ENCODE assay signal across 26 cellular contexts in the genomic region with DNA sequence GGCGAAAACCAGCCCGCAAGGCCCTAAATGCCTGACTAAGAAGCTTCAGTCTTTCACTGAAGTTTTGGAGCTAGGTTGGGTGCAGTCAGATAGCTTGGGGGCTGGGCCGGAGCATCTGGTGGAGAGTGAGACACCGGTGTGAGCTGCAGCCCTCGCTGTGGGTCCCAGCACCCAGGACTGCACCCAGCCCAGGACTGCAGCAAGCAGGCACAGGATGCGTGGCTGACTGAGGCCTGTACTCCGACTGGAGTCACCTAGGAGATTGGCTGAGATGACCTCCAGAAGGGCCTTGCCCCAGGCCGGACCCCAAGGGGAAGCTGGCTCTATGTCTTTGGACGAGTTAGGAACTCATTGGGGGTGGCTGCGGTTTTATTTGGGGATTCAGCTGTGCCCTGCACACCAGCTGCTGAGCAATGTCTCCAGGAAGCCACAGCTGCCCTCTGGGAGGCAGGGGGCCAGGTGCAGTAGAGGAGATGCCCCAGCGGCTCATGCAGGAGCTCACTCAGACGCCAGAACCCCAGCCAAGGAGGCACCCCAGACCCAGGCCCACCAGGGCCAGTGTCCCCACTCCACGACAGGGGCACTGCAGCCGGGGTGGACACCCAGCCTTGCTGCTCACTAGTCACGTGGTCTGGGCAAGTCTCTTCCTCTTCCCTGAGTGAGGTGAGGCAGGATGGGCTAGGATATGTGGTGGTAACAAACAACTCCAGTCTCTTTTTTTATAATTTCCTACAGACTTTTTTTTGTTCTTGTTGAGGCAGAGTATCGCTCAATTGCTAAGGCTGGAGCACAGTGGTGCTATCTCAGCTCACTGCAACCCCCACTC. TPM values are rescaled to one million over a fixed set of nuclear protein-coding genes. Genes with fewer than 3 reads are reported as not detected.
DNase-seq lines count a peak whose midpoint lies in the region; ATAC-seq and TF ChIP-seq lines count a peak whose summit lies in the region.
"Had no signal": no experiment of that assay in that cellular context is flagged by ENCODE, and none has a peak within 500 bp of the region (broad histone marks: within the 10 kb centered on the region; RNA-seq: fewer than 3 reads in every experiment).

No MANE protein-coding gene starts in this region.

- DNase-seq in HL-60 (ENCODE audit: low read depth in 1 of 2, low spot score in 1 of 2) (peak; percentile 28 to 41), RPMI8226 (peak; percentile 78), memory B cell (ENCODE audit: low spot score in 2 of 2) (no peak), SW480 (ENCODE audit: low spot score) (no peak), GF-D8 (lab: John Stamatoyannopoulos, UW) (no peak), G401 (ENCODE audit: low spot score) (no peak)
- DNase-seq: activated CD4-positive, alpha-beta T cell treated with anti-CD3 and anti-CD28 coated beads, Interleukin-2, amount 50 U/mL, for 1 hour; activated CD8-positive, alpha-beta memory T cell treated with anti-CD3 and anti-CD28 coated beads, Interleukin-2, amount 50 U/mL, for 48 hours; activated effector memory CD4-positive, alpha-beta T cell treated with Interleukin-2 at 50 U/mL for 16 hours; BE2C; body of pancreas; glutamatergic neuron; GM23248; NCI-H1105 treated with DMSO at 0.1 percent for 48 hours; NCI-H2107; NCI-H510A; stimulated activated CD4-positive, alpha-beta T cell treated with anti-CD3 and anti-CD28 coated beads, Interleukin-2, amount 100 ng/mL, for 24 hours; stimulated activated naive CD4-positive, alpha-beta T cell treated with Interleukin-2 at 50 U/mL for 16 hours had no signal

- peaks cover 14% of the 10 kb centered on the region for H3K4me1 Mint-ChIP-seq in memory B cell
- H3K4me1 Mint-ChIP-seq: mesothelial cell of epicardium had no signal

- H3K27ac Mint-ChIP-seq in memory B cell = no peak overlapping the region
- H3K27ac Mint-ChIP-seq: mesothelial cell of epicardium had no signal

- H3K27ac ChIP-seq in HL-60 (replicated peaks) = no peak overlapping the region
- H3K27ac ChIP-seq: body of pancreas, GM23248, KMS-11, prostate gland, skin epidermis, tibial nerve, VCaP had no signal

- no peak overlapping the region for H3K4me3 ChIP-seq in HL-60 (replicated peaks; ENCODE audit: insufficient read depth, low read length)
- H3K4me3 ChIP-seq: body of pancreas, GM23248, prostate gland, skin epidermis, tibial nerve had no signal

- no peaks in the 10 kb centered on the region for H3K9me3 Mint-ChIP-seq in memory B cell
- H3K9me3 Mint-ChIP-seq: mesothelial cell of epicardium had no signal

- no peak for TF ChIP-seq CTCF in HL-60 (IDR thresholded peaks at IDR 0.05; ENCODE audit: insufficient read depth, low read length)

- no peaks in the 10 kb centered on the region for H3K27me3 Mint-ChIP-seq in memory B cell

- in situ Hi-C loops in G401 (cut with HindIII; ENCODE audit: low sequenced_read_pairs) = no loop called here

- ATAC-seq in memory B cell (ENCODE audit: low read depth) (peak; percentile 54), HG02938 (IDR thresholded peaks at IDR 0.05; ENCODE audit: unreplicated experiment) (no peak)
- ATAC-seq: body of pancreas, Right ventricle myocardium inferior had no signal

- no peaks in the 10 kb centered on the region for H3K27me3 ChIP-seq in HL-60 (ENCODE audit: insufficient read depth, poor library complexity, severe bottlenecking)
- H3K27me3 ChIP-seq: BE2C, body of pancreas, tibial nerve had no signal

- no peaks in the 10 kb centered on the region for H3K36me3 Mint-ChIP-seq in memory B cell
- H3K36me3 Mint-ChIP-seq: mesothelial cell of epicardium had no signal

- no peak overlapping the region for H3K4me3 Mint-ChIP-seq in memory B cell
- H3K4me3 Mint-ChIP-seq: mesothelial cell of epicardium had no signal

RNA-seq across cellular contexts. Expression of a gene that starts 31.8 kb away (rescaled TPM):
- total RNA-seq in G401 (2014; rRNA removed; shearing (Covaris generic)) = 19.0 and 29.0 TPM in 2 replicates

RNA-seq across cellular contexts. Expression of a gene that starts 51.1 kb away (rescaled TPM):
- 19.9 and 30.6 TPM in 2 replicates for total RNA-seq in G401 (2014; rRNA removed; shearing (Covaris generic))

Comparison
In these comparisons a context has a peak if more than half of its experiments do, and no peak if none do; other contexts are left out.
1. DNase-seq: peak in HL-60 (2 of 2) and RPMI8226 (single experiment); none in memory B cell (0 of 2), SW480 (single experiment), GF-D8 (single experiment) and G401 (single experiment).